Comparison of ENCODE assay signal across 15 cellular contexts in the genomic region with DNA sequence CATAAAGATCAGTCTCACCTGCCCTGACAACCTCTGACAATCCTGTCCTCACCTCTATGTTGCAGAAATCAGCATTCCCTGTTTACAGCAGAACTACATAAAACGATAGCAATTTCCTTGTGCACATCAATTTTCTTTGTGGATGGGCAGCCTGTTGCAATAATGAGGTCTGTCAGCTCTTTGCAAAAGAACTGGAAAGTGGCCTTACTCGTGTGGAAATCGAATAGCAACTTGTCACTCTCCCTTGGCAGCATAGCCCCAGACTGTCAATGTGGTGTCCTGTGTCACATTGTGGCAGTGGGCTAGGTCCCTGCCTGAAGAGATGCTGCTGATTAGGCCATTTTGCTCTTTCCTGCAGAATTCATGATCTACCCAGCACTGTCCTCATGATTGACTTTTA.
DNase-seq lines count a peak whose midpoint lies in the region; ATAC-seq, FAIRE-seq and TF ChIP-seq lines count a peak whose summit lies in the region.
"Had no signal": no experiment of that assay in that cellular context is flagged by ENCODE, and none has a peak within 500 bp of the region (broad histone marks: within the 10 kb centered on the region; RNA-seq: fewer than 3 reads in every experiment).

No MANE protein-coding gene starts in this region.

- H3K9me3 ChIP-seq in A549 (0 out of 3 replicates have a peak, but pooled peaks cover 2% of the 10 kb centered on the region), GM23248 (ENCODE audit: low read depth) (no peaks in the 10 kb centered on the region)
- H3K9me3 ChIP-seq: BLaER1 had no signal

- ATAC-seq in A549 = no peak
- ATAC-seq: HCT116 had no signal

- H3K9ac ChIP-seq in GM23248 = no peak overlapping the region
- H3K9ac ChIP-seq: BLaER1 had no signal

- TF ChIP-seq CTCF in A549 (IDR thresholded peaks at IDR 0.05) (no peak), glutamatergic neuron (IDR thresholded peaks at IDR 0.05; ENCODE audit: partially characterized antibody, unreplicated experiment) (no peak)

- H3K4me3 ChIP-seq in A549 (no peak overlapping the region), GM23248 (no peak overlapping the region)
- H3K4me3 ChIP-seq: BLaER1 had no signal

- H3K27me3 Mint-ChIP-seq in glutamatergic neuron (ENCODE audit: unreplicated experiment) = peaks cover 2% of the 10 kb centered on the region
- H3K27me3 Mint-ChIP-seq: CD4-positive, CD25-positive, alpha-beta regulatory T cell had no signal

- WGBS in A549 (ENCODE audit: missing lambda C conversion rate) = 21% methylated on average over 3 of the region's 3 CpGs
- WGBS in GM23248 (ENCODE audit: low coverage in 1 of 2, low lambda C conversion rate in 2 of 2, missing lambda C conversion rate in 2 of 2), 2 experiments = 16 to 27% methylated on average over 3 of the region's 3 CpGs

- no peak for DNase-seq in A549 (ENCODE audit: low read depth in 1 of 2, low spot score in 1 of 2)
- DNase-seq in Ammon's horn (ENCODE audit: low spot score) = peak; percentile 3
- DNase-seq in glutamatergic neuron = peak; percentile 13
- DNase-seq in retina = peak; percentile 26
- no peak for DNase-seq in GM23248
- DNase-seq in NCI-H146 treated with DMSO at 0.1 percent for 48 hours (lab: John Stamatoyannopoulos, UW; ENCODE audit: unreplicated experiment) = no peak
- DNase-seq in C1 segment of cervical spinal cord (lab: John Stamatoyannopoulos, UW) = no peak
- DNase-seq: CD4-positive, CD25-positive, alpha-beta regulatory T cell; DMS 273 treated with DMSO at 0.1 percent for 48 hours; IMR-90 had no signal

- CTCF ChIA-PET in A549 (lab: Yijun Ruan, JAX) = interaction anchor here (1.4 kb wide), 1 partner anchor 10 kb away, joined by 4 read pairs; no protein-coding TSS in a partner anchor

- H3K27ac Mint-ChIP-seq in glutamatergic neuron (ENCODE audit: unreplicated experiment) = no peak overlapping the region
- H3K27ac Mint-ChIP-seq: CD4-positive, CD25-positive, alpha-beta regulatory T cell had no signal

- no peak for TF ChIP-seq EP300 in A549 (IDR thresholded peaks at IDR 0.05)

- no peak overlapping the region for H3K4me2 ChIP-seq in A549
- H3K4me2 ChIP-seq in GM23248 (ENCODE audit: unreplicated experiment) = no peak overlapping the region
- H3K4me2 ChIP-seq: BLaER1 had no signal

- POLR2A ChIA-PET in A549 (lab: Yijun Ruan, JAX) = no interaction called here

- H3F3A ChIP-seq in GM23248 (ENCODE audit: insufficient read depth) = peaks cover 17% of the 10 kb centered on the region; the same call in 1 of the 2 replicates

- no peaks in the 10 kb centered on the region for H3K36me3 ChIP-seq in GM23248 (ENCODE audit: low read depth)
- H3K36me3 ChIP-seq: BLaER1 had no signal

- H3K4me1 ChIP-seq in A549 (no peaks in the 10 kb centered on the region), GM23248 (ENCODE audit: insufficient read depth) (peaks cover 17% of the 10 kb centered on the region)
- H3K4me1 ChIP-seq: BLaER1 had no signal

- in situ Hi-C loops in GM23248 (cut with MboI) = no loop called here

- H3K9me3 Mint-ChIP-seq in glutamatergic neuron (ENCODE audit: unreplicated experiment) = peaks cover 5% of the 10 kb centered on the region

- H3K4me1 Mint-ChIP-seq in glutamatergic neuron (ENCODE audit: low read depth, unreplicated experiment) = no peaks in the 10 kb centered on the region
- H3K4me1 Mint-ChIP-seq: CD4-positive, CD25-positive, alpha-beta regulatory T cell had no signal

- H3K36me3 Mint-ChIP-seq in glutamatergic neuron (ENCODE audit: unreplicated experiment) = peaks cover 6% of the 10 kb centered on the region
- H3K36me3 Mint-ChIP-seq: CD4-positive, CD25-positive, alpha-beta regulatory T cell had no signal

- H3K79me2 ChIP-seq in GM23248 (ENCODE audit: insufficient read depth) = no peaks in the 10 kb centered on the region

- H2AFZ ChIP-seq in GM23248 = no peak overlapping the region

- peak; percentile 23 for FAIRE-seq in A549 (lab: Jason Lieb, UNC)
- FAIRE-seq: A204.1, H54 had no signal

- H3K27ac ChIP-seq in A549 (no peak overlapping the region), GM23248 (no peak overlapping the region)
- H3K27ac ChIP-seq: BLaER1, HL-60 had no signal

- no peak for TF ChIP-seq POLR2A in A549 (IDR thresholded peaks at IDR 0.05; ENCODE audit: low read length)

- no peaks in the 10 kb centered on the region for H3K27me3 ChIP-seq in GM23248 (replicated peaks; ENCODE audit: insufficient read depth)
- H3K27me3 ChIP-seq: BLaER1 had no signal

- TF ChIP-seq RAD21 in A549 (conservative IDR thresholded peaks at IDR 0.05 in 1 of 2, IDR thresholded peaks at IDR 0.05 in 1 of 2) = no peak

- no peaks in the 10 kb centered on the region for H4K20me1 ChIP-seq in GM23248 (ENCODE audit: insufficient read depth)
- H4K20me1 ChIP-seq: BLaER1 had no signal

- no peaks in the 10 kb centered on the region for H3K9me2 ChIP-seq in GM23248 (ENCODE audit: insufficient read depth)

- H3K4me3 Mint-ChIP-seq in glutamatergic neuron (ENCODE audit: unreplicated experiment) = no peak overlapping the region
- H3K4me3 Mint-ChIP-seq: CD4-positive, CD25-positive, alpha-beta regulatory T cell had no signal

TF ChIP-seq in A549, 52 proteins besides CTCF, POLR2A, EP300 and RAD21 (continues in another document):
- no peak for TF ChIP-seq SREBF2 (IDR thresholded peaks at IDR 0.05)
- TF ChIP-seq ZSCAN20 (CRISPR knock-in tag; IDR thresholded peaks at IDR 0.05) = no peak
- no peak for TF ChIP-seq HOXB5 (CRISPR knock-in tag; IDR thresholded peaks at IDR 0.05)
- TF ChIP-seq, protein P1, sequence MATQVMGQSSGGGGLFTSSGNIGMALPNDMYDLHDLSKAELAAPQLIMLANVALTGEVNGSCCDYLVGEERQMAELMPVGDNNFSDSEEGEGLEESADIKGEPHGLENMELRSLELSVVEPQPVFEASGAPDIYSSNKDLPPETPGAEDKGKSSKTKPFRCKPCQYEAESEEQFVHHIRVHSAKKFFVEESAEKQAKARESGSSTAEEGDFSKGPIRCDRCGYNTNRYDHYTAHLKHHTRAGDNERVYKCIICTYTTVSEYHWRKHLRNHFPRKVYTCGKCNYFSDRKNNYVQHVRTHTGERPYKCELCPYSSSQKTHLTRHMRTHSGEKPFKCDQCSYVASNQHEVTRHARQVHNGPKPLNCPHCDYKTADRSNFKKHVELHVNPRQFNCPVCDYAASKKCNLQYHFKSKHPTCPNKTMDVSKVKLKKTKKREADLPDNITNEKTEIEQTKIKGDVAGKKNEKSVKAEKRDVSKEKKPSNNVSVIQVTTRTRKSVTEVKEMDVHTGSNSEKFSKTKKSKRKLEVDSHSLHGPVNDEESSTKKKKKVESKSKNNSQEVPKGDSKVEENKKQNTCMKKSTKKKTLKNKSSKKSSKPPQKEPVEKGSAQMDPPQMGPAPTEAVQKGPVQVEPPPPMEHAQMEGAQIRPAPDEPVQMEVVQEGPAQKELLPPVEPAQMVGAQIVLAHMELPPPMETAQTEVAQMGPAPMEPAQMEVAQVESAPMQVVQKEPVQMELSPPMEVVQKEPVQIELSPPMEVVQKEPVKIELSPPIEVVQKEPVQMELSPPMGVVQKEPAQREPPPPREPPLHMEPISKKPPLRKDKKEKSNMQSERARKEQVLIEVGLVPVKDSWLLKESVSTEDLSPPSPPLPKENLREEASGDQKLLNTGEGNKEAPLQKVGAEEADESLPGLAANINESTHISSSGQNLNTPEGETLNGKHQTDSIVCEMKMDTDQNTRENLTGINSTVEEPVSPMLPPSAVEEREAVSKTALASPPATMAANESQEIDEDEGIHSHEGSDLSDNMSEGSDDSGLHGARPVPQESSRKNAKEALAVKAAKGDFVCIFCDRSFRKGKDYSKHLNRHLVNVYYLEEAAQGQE (IDR thresholded peaks at IDR 0.05) = no peak
- TF ChIP-seq ELK1 (IDR thresholded peaks at IDR 0.05; ENCODE audit: low read depth, low read length) = no peak
- no peak for TF ChIP-seq HEYL (CRISPR knock-in tag; IDR thresholded peaks at IDR 0.05)
- TF ChIP-seq HOXB13 (CRISPR knock-in tag; IDR thresholded peaks at IDR 0.05; ENCODE audit: low read depth) = no peak
- no peak for TF ChIP-seq FOSB (CRISPR knock-in tag; IDR thresholded peaks at IDR 0.05)
- no peak for TF ChIP-seq RNF2 (IDR thresholded peaks at IDR 0.05; ENCODE audit: borderline replicate concordance, low read depth)
- TF ChIP-seq, protein P2, sequence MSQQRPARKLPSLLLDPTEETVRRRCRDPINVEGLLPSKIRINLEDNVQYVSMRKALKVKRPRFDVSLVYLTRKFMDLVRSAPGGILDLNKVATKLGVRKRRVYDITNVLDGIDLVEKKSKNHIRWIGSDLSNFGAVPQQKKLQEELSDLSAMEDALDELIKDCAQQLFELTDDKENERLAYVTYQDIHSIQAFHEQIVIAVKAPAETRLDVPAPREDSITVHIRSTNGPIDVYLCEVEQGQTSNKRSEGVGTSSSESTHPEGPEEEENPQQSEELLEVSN (IDR thresholded peaks at IDR 0.05; ENCODE audit: borderline replicate concordance, low read depth) = no peak
- no peak for TF ChIP-seq KDM1A (IDR thresholded peaks at IDR 0.05; ENCODE audit: low read depth)
- TF ChIP-seq MYC (IDR thresholded peaks at IDR 0.05; ENCODE audit: borderline replicate concordance, low read length) = no peak
- TF ChIP-seq ZNF302 (CRISPR knock-in tag; IDR thresholded peaks at IDR 0.05) = no peak
- no peak for TF ChIP-seq FOXS1 (CRISPR knock-in tag; IDR thresholded peaks at IDR 0.05)
- no peak for TF ChIP-seq MAX (IDR thresholded peaks at IDR 0.05)
- TF ChIP-seq CBX2 (IDR thresholded peaks at IDR 0.05; ENCODE audit: borderline replicate concordance, low read depth) = no peak
- TF ChIP-seq PBX3 (IDR thresholded peaks at IDR 0.05) = no peak

Comparison
In these comparisons a context has a peak if more than half of its experiments do, and no peak if none do; other contexts are left out.
1. DNase-seq: peak in Ammon's horn (single experiment), glutamatergic neuron (single experiment) and retina (single experiment); none in A549 (0 of 2), GM23248 (single experiment), NCI-H146 treated with DMSO at 0.1 percent for 48 hours (single experiment) and C1 segment of cervical spinal cord (0 of 14).